ENCODE assay signal across 10 cellular contexts in genomic region chr11:2466869-2467694, GRCh38. TPM values are rescaled to one million over a fixed set of nuclear protein-coding genes. Genes with fewer than 3 reads are reported as not detected.
DNase-seq lines count a peak whose midpoint lies in the region; ATAC-seq and TF ChIP-seq lines count a peak whose summit lies in the region.
"Had no signal": no experiment of that assay in that cellular context is flagged by ENCODE, and none has a peak within 500 bp of the region (broad histone marks: within the 10 kb centered on the region; RNA-seq: fewer than 3 reads in every experiment).

No MANE protein-coding gene starts in this region.

- H3K27me3 Mint-ChIP-seq in chondrocyte (ENCODE audit: low read depth) = peaks cover 39% of the 10 kb centered on the region

- no peak overlapping the region for H3K27ac Mint-ChIP-seq in chondrocyte (ENCODE audit: unreplicated experiment)

- H3K4me3 ChIP-seq in testis = no peak overlapping the region

- H3K4me1 Mint-ChIP-seq in chondrocyte (ENCODE audit: low read depth) = no peaks in the 10 kb centered on the region

- H3K27me3 ChIP-seq in testis = no peaks in the 10 kb centered on the region

- no peak for ATAC-seq in left lobe of liver

- peaks cover 2% of the 10 kb centered on the region for H3K9me3 Mint-ChIP-seq in chondrocyte (ENCODE audit: low read depth)

- H3K4me3 Mint-ChIP-seq in chondrocyte (ENCODE audit: unreplicated experiment) = no peak overlapping the region

- DNase-seq in activated naive CD4-positive, alpha-beta T cell treated with Interleukin-2 at 50 U/mL for 16 hours = peak; percentile 27
- no peak for DNase-seq in activated naive CD4-positive, alpha-beta T cell treated with anti-CD3 and anti-CD28 coated beads, Interleukin-2, amount 50 U/mL, for 16 hours
- peak in 3 of 5 experiments; percentile 26 to 93 (median 69) for DNase-seq in T-helper 2 cell
- DNase-seq in chondrocyte (ENCODE audit: low spot score) = peak; percentile 73
- peak; percentile 21 for DNase-seq in testis
- DNase-seq in hippocampal formation (lab: John Stamatoyannopoulos, UW) = no peak
- DNase-seq in OCI-M2 (lab: John Stamatoyannopoulos, UW; ENCODE audit: unreplicated experiment) = no peak
- DNase-seq in left lobe of liver (ENCODE audit: low spot score) = no peak
- DNase-seq: NCI-H1105 had no signal

- intact Hi-C loops in testis (cut with DNase I; ENCODE audit: low total_unique reads) = no loop called here

- H3K9me3 ChIP-seq in testis = no peaks in the 10 kb centered on the region

- no peaks in the 10 kb centered on the region for H3K36me3 Mint-ChIP-seq in chondrocyte (ENCODE audit: low read depth)

- H3K36me3 ChIP-seq in testis (ENCODE audit: low read depth, missing control alignments) = no peaks in the 10 kb centered on the region

- peaks cover 29% of the 10 kb centered on the region for H3K4me1 ChIP-seq in testis

- TF ChIP-seq CTCF in chondrocyte (IDR thresholded peaks at IDR 0.05) = no peak
- no peak for TF ChIP-seq CTCF in testis (IDR thresholded peaks at IDR 0.05)

- H3K27ac ChIP-seq in testis = no peak overlapping the region

- TF ChIP-seq POLR2A in testis (IDR thresholded peaks at IDR 0.05) = no peak

- WGBS in testis, 2 donors = 87 to 89% methylated on average over 9 to 15 of the region's 16 CpGs

RNA-seq across cellular contexts. Expression of gene KCNQ1, which starts 22.3 kb away (rescaled TPM):
- total RNA-seq in chondrocyte = 0.41 TPM in 1 of 3 replicates, not detected in the others
- 10 to 100 TPM; 12.8 to 24.2 TPM for total RNA-seq in testis
- polyA plus RNA-seq in testis (ENCODE audit: insufficient read depth, low read depth, low replicate concordance) = 6.0 TPM
- 2.1 TPM for total RNA-seq in left lobe of liver

RNA-seq across cellular contexts. Expression of gene TRPM5, which starts 22.8 kb away (rescaled TPM):
- total RNA-seq in chondrocyte (not detected in 3 replicates), testis (1 to 10 TPM in 1 of 2 donors, under 1 TPM in 1; 0.94 to 1.1 TPM), left lobe of liver (not detected)
- polyA plus RNA-seq in testis (ENCODE audit: insufficient read depth, low read depth, low replicate concordance) = 0.46 TPM
- total RNA-seq: epithelial cell of proximal tubule had no signal

Comparison
In these comparisons a context has a peak if more than half of its experiments do, and no peak if none do; other contexts are left out.
1. DNase-seq: peak in activated naive CD4-positive, alpha-beta T cell treated with Interleukin-2 at 50 U/mL for 16 hours (single experiment), T-helper 2 cell (3 of 5), chondrocyte (single experiment) and testis (single experiment); none in activated naive CD4-positive, alpha-beta T cell treated with anti-CD3 and anti-CD28 coated beads, Interleukin-2, amount 50 U/mL, for 16 hours (single experiment), hippocampal formation (0 of 2), OCI-M2 (single experiment) and left lobe of liver (single experiment).